14 cellular contexts compared by ENCODE assay signal in genomic region chr7:132865766-132866531, GRCh38.
DNase-seq lines count a peak whose midpoint lies in the region; ATAC-seq and TF ChIP-seq lines count a peak whose summit lies in the region.
"Had no signal": no experiment of that assay in that cellular context is flagged by ENCODE, and none has a peak within 500 bp of the region (broad histone marks: within the 10 kb centered on the region; RNA-seq: fewer than 3 reads in every experiment).

No MANE protein-coding gene starts in this region.

- no peak for ATAC-seq in HG03521 (IDR thresholded peaks at IDR 0.05; ENCODE audit: unreplicated experiment)
- ATAC-seq: naive thymus-derived CD4-positive, alpha-beta T cell; T-helper 17 cell had no signal

- peak overlapping the region; percentile 92 for H3K27ac Mint-ChIP-seq in HFFc6
- H3K27ac Mint-ChIP-seq in activated T-helper 1 cell treated with anti-CD3 and anti-CD28 coated beads, Interleukin-12 subunit alpha, Interleukin-12 subunit beta, Interleukin-2, Interleukin-4 antibody, amounts not matched to agents 30 ng/mL and 10 ng/mL and 1 ng/mL, durations not matched to agents 14 hours and 24 hours and 36 hours: no peak overlapping the region
- H3K27ac Mint-ChIP-seq: activated T-helper 2 cell treated with anti-CD3 and anti-CD28 coated beads, Interferon-gamma antibody, Interleukin-2, Interleukin-4, amounts not matched to agents 10 μg/mL and 5 μg/mL and 100 μg/mL, durations not matched to agents 14 hours and 24 hours and 36 hours; naive thymus-derived CD4-positive, alpha-beta T cell; T-helper 17 cell had no signal

- no peaks in the 10 kb centered on the region for H3K9me3 Mint-ChIP-seq in HFFc6
- H3K9me3 Mint-ChIP-seq in activated T-helper 1 cell treated with anti-CD3 and anti-CD28 coated beads, Interleukin-12 subunit alpha, Interleukin-12 subunit beta, Interleukin-2, Interleukin-4 antibody, amounts not matched to agents 30 ng/mL and 10 ng/mL and 1 ng/mL, durations not matched to agents 14 hours and 24 hours and 36 hours: no peaks in the 10 kb centered on the region

- no peak for TF ChIP-seq CTCF in HFFc6 (IDR thresholded peaks at IDR 0.05)
- TF ChIP-seq CTCF in RWPE1 (conservative IDR thresholded peaks at IDR 0.05; ENCODE audit: low read depth): no peak

- peaks cover 36% of the 10 kb centered on the region for H3K4me1 Mint-ChIP-seq in HFFc6 (ENCODE audit: low read depth)
- H3K4me1 Mint-ChIP-seq in activated T-helper 1 cell treated with anti-CD3 and anti-CD28 coated beads, Interleukin-12 subunit alpha, Interleukin-12 subunit beta, Interleukin-2, Interleukin-4 antibody, amounts not matched to agents 30 ng/mL and 10 ng/mL and 1 ng/mL, durations not matched to agents 14 hours and 24 hours and 36 hours (ENCODE audit: low read depth): no peaks in the 10 kb centered on the region

- POLR2A ChIA-PET in RWPE1 (lab: Yijun Ruan, JAX; ENCODE audit: low non-redundant PET): no interaction called here

- CTCF ChIA-PET in RWPE1 (lab: Yijun Ruan, JAX): no interaction called here

- H3K27me3 Mint-ChIP-seq in HFFc6 (ENCODE audit: insufficient read depth): no peaks in the 10 kb centered on the region
- no peaks in the 10 kb centered on the region for H3K27me3 Mint-ChIP-seq in activated T-helper 1 cell treated with anti-CD3 and anti-CD28 coated beads, Interleukin-12 subunit alpha, Interleukin-12 subunit beta, Interleukin-2, Interleukin-4 antibody, amounts not matched to agents 30 ng/mL and 10 ng/mL and 1 ng/mL, durations not matched to agents 14 hours and 24 hours and 36 hours (ENCODE audit: insufficient read depth)
- H3K27me3 Mint-ChIP-seq: naive thymus-derived CD4-positive, alpha-beta T cell; T-helper 17 cell had no signal

- DNase-seq in HFFc6 (peak; percentile 86), amniotic stem cell (lab: John Stamatoyannopoulos, UW) (peak; percentile 71), glomerular endothelial cell (ENCODE audit: extremely low read depth, low read depth, low spot score) (peak; percentile 31), skeletal muscle cell (ENCODE audit: low read depth) (peak; percentile 19), RWPE1 (ENCODE audit: low spot score) (no peak)
- no peak for DNase-seq in activated T-helper 1 cell treated with anti-CD3 and anti-CD28 coated beads, Interleukin-12 subunit alpha, Interleukin-12 subunit beta, Interleukin-2, Interleukin-4 antibody, amounts not matched to agents 30 ng/mL and 10 ng/mL and 1 ng/mL, durations not matched to agents 14 hours and 24 hours and 36 hours (ENCODE audit: low spot score)
- DNase-seq: naive thymus-derived CD4-positive, alpha-beta T cell; NCI-H2171 treated with DMSO at 0.1 percent for 48 hours; T-helper 17 cell; testis had no signal

- peak overlapping the region; percentile 66 for H3K4me3 Mint-ChIP-seq in HFFc6
- H3K4me3 Mint-ChIP-seq in activated T-helper 1 cell treated with anti-CD3 and anti-CD28 coated beads, Interleukin-12 subunit alpha, Interleukin-12 subunit beta, Interleukin-2, Interleukin-4 antibody, amounts not matched to agents 30 ng/mL and 10 ng/mL and 1 ng/mL, durations not matched to agents 14 hours and 24 hours and 36 hours: no peak overlapping the region
- H3K4me3 Mint-ChIP-seq: naive thymus-derived CD4-positive, alpha-beta T cell; T-helper 17 cell had no signal

- no peak overlapping the region for H3K4me3 ChIP-seq in skeletal muscle cell (ENCODE audit: low read depth, low read length)
- H3K4me3 ChIP-seq: breast epithelium, testis had no signal

- peaks cover 18% of the 10 kb centered on the region for H3K36me3 Mint-ChIP-seq in HFFc6 (ENCODE audit: low read depth)
- peaks cover 4% of the 10 kb centered on the region for H3K36me3 Mint-ChIP-seq in activated T-helper 1 cell treated with anti-CD3 and anti-CD28 coated beads, Interleukin-12 subunit alpha, Interleukin-12 subunit beta, Interleukin-2, Interleukin-4 antibody, amounts not matched to agents 30 ng/mL and 10 ng/mL and 1 ng/mL, durations not matched to agents 14 hours and 24 hours and 36 hours (ENCODE audit: low read depth)

- no peak overlapping the region for H3K27ac ChIP-seq in RWPE1
- H3K27ac ChIP-seq: breast epithelium, epithelial cell of prostate, testis had no signal

- intact Hi-C loops in activated T-helper 1 cell treated with anti-CD3 and anti-CD28 coated beads, Interleukin-12 subunit alpha, Interleukin-12 subunit beta, Interleukin-2, Interleukin-4 antibody, amounts not matched to agents 30 ng/mL and 10 ng/mL and 1 ng/mL, durations not matched to agents 14 hours and 24 hours and 36 hours (cut with micrococcal nuclease): no loop called here

Comparison
In these comparisons a context has a peak if more than half of its experiments do, and no peak if none do; other contexts are left out.
1. DNase-seq: peak in HFFc6 (single experiment), amniotic stem cell (single experiment), glomerular endothelial cell (single experiment) and skeletal muscle cell (single experiment); none in RWPE1 (single experiment) and activated T-helper 1 cell treated with anti-CD3 and anti-CD28 coated beads, Interleukin-12 subunit alpha, Interleukin-12 subunit beta, Interleukin-2, Interleukin-4 antibody, amounts not matched to agents 30 ng/mL and 10 ng/mL and 1 ng/mL, durations not matched to agents 14 hours and 24 hours and 36 hours (single experiment).